25 cellular contexts compared by ENCODE assay signal in genomic region chr15:38899300-38899699, GRCh38.
A peak's percentile ranks its signal among the peaks of the same experiment; 100 is the strongest.
DNase-seq lines count a peak whose midpoint lies in the region; ATAC-seq and TF ChIP-seq lines count a peak whose summit lies in the region.
"Had no signal": no experiment of that assay in that cellular context is flagged by ENCODE, and none has a peak within 500 bp of the region (broad histone marks: within the 10 kb centered on the region; RNA-seq: fewer than 3 reads in every experiment).

No MANE protein-coding gene starts in this region.

- DNase-seq in COLO829 (ENCODE audit: low spot score) (peak; percentile 77), RPMI7951 (ENCODE audit: low read depth) (peak; percentile 44), choroid plexus epithelial cell (ENCODE audit: low read depth) (peak; percentile 85), iris pigment epithelial cell (ENCODE audit: low read depth) (peak; percentile 87), amniotic stem cell (lab: John Stamatoyannopoulos, UW) (no peak), mucosa of gallbladder (ENCODE audit: low spot score) (no peak)
- no peak for DNase-seq in activated CD4-positive, alpha-beta T cell treated with anti-CD3 and anti-CD28 coated beads for 1 hour
- DNase-seq: activated CD4-positive, alpha-beta T cell treated with anti-CD3 and anti-CD28 coated beads, Interleukin-2, amount 50 U/mL, for 48 hours; activated effector memory CD4-positive, alpha-beta T cell treated with anti-CD3 and anti-CD28 coated beads, Interleukin-2, amount 50 U/mL, for 16 hours; activated naive CD8-positive, alpha-beta T cell treated with anti-CD3 and anti-CD28 coated beads, Interleukin-2, amount 50 U/mL, for 24 hours; COR-L47; DND-41; left cardiac atrium; mesenchymal stem cell; naive B cell; NCI-H1436; NCI-H510A treated with DMSO at 0.1 percent for 48 hours; ovary; stomach; T-helper 9 cell; transverse colon had no signal

- ATAC-seq in HG02840 (IDR thresholded peaks at IDR 0.05; ENCODE audit: low FRiP score, unreplicated experiment): no peak
- ATAC-seq: A549; activated naive CD8-positive, alpha-beta T cell treated with anti-CD3 and anti-CD28 coated beads, Interleukin-2, amount 50 U/mL, for 24 hours; esophagus mucosa; left cardiac atrium had no signal

- TF ChIP-seq CTCF in choroid plexus epithelial cell (conservative IDR thresholded peaks at IDR 0.05; ENCODE audit: low read depth, low read length): no peak

- H3K4me3 ChIP-seq in choroid plexus epithelial cell (ENCODE audit: low read depth, low read length): no peak overlapping the region
- H3K4me3 ChIP-seq: A549, ovary, right atrium auricular region, stomach, transverse colon had no signal

Comparison
In these comparisons a context has a peak if more than half of its experiments do, and no peak if none do; other contexts are left out.
1. DNase-seq: peak in COLO829 (single experiment), RPMI7951 (single experiment), choroid plexus epithelial cell (single experiment) and iris pigment epithelial cell (single experiment); none in activated CD4-positive, alpha-beta T cell treated with anti-CD3 and anti-CD28 coated beads for 1 hour (single experiment), amniotic stem cell (single experiment) and mucosa of gallbladder (single experiment).